Comparison of ENCODE assay signal across 8 cellular contexts in genomic region chr12:72017054-72017651, GRCh38.
DNase-seq lines count a peak whose midpoint lies in the region; ATAC-seq and TF ChIP-seq lines count a peak whose summit lies in the region.

No MANE protein-coding gene starts in this region.

- no peaks in the 10 kb centered on the region for H3K4me1 ChIP-seq in adrenal gland (replicated peaks in 1 of 2)

- H3K9me3 ChIP-seq in adrenal gland (replicated peaks in 1 of 3), result no peaks in the 10 kb centered on the region

- TF ChIP-seq CTCF in adrenal gland (IDR thresholded peaks at IDR 0.05), result peak; percentile 57 to 80 (median 69)

- intact Hi-C loops in Right ventricle myocardium inferior (cut with DNase I) (no loop called here), cardiac septum (cut with DNase I) (no loop called here), adrenal gland (cut with DNase I) (no loop called here), left ventricle myocardium superior (cut with micrococcal nuclease) (no loop called here), sciatic nerve (cut with DNase I) (no loop called here)

- WGBS in adrenal gland, 4 donors, result 0 to 3% (median 0%) methylated on average over 6 of the region's 6 CpGs

- H3K27me3 ChIP-seq in adrenal gland, result no peaks in the 10 kb centered on the region

- peak; percentile 76 for ATAC-seq in Right ventricle myocardium inferior
- peak; percentile 96 for ATAC-seq in HG02884 (IDR thresholded peaks at IDR 0.05; ENCODE audit: unreplicated experiment)
- peak; percentile 80 for ATAC-seq in left ventricle myocardium superior
- peak; percentile 81 for ATAC-seq in sciatic nerve

- peak; percentile 63 for DNase-seq in Right ventricle myocardium inferior (ENCODE audit: missing footprints)
- DNase-seq in cardiac septum (ENCODE audit: low spot score), result no peak
- DNase-seq in NCI-H1436 treated with DMSO at 0.1 percent for 48 hours (lab: John Stamatoyannopoulos, UW), result peak; percentile 23
- peak; percentile 19 for DNase-seq in T follicular helper cell (ENCODE audit: low read depth)
- peak; percentile 50 to 91 (median 72) for DNase-seq in adrenal gland
- DNase-seq in left ventricle myocardium superior, result peak; percentile 45
- DNase-seq in sciatic nerve (ENCODE audit: low spot score), result peak; percentile 71

- no peak overlapping the region for H3K4me3 ChIP-seq in adrenal gland

- TF ChIP-seq POLR2A in adrenal gland (IDR thresholded peaks at IDR 0.05), result no peak

- no peaks in the 10 kb centered on the region for H3K36me3 ChIP-seq in adrenal gland (replicated peaks in 1 of 2)

- no peak overlapping the region for H3K27ac ChIP-seq in adrenal gland
